19 cellular contexts compared by ENCODE assay signal in genomic region chr3:182349051-182349450, GRCh38.
"Had no signal": no experiment of that assay in that cellular context is flagged by ENCODE, and none has a peak within 500 bp of the region (broad histone marks: within the 10 kb centered on the region; RNA-seq: fewer than 3 reads in every experiment).

No MANE protein-coding gene starts in this region.

- H3K27ac ChIP-seq: epithelial cell of prostate, left lung, right atrium auricular region, thyroid gland, upper lobe of right lung had no signal

- H3K27me3 ChIP-seq: left lung, right atrium auricular region, thyroid gland, upper lobe of right lung had no signal

- H3K27me3 Mint-ChIP-seq: activated CD4-positive, alpha-beta memory T cell treated with anti-CD3 and anti-CD28 coated beads for 36 hours; activated naive CD8-positive, alpha-beta T cell treated with anti-CD3 and anti-CD28 coated beads, Interleukin-2, amount 50 U/mL, for 24 hours; natural killer cell treated with Interleukin-12 subunit alpha and Interleukin-12 subunit beta and Interleukin-15 and Interleukin-18, amount 100 ng/mL, for 72 hours; progenitor cell of endocrine pancreas had no signal

- H3K36me3 ChIP-seq: left lung, right atrium auricular region, thyroid gland, upper lobe of right lung had no signal

- DNase-seq: activated CD4-positive, alpha-beta memory T cell treated with anti-CD3 and anti-CD28 coated beads for 36 hours; activated CD4-positive, alpha-beta T cell treated with anti-CD3 and anti-CD28 coated beads for 48 hours; activated effector memory CD4-positive, alpha-beta T cell treated with anti-CD3 and anti-CD28 coated beads, Interleukin-2, amount 50 U/mL, for 16 hours; activated naive CD4-positive, alpha-beta T cell treated with anti-CD3 and anti-CD28 coated beads, Interleukin-2, amount 50 U/mL, for 16 hours; activated naive CD8-positive, alpha-beta T cell treated with anti-CD3 and anti-CD28 coated beads, Interleukin-2, amount 50 U/mL, for 24 hours; left lung; stimulated activated CD4-positive, alpha-beta T cell treated with anti-CD3 and anti-CD28 coated beads, Interleukin-4, amount 100 ng/mL, for 24 hours; stimulated activated naive CD4-positive, alpha-beta T cell treated with Interleukin-2 at 50 U/mL for 16 hours; substantia nigra; T-helper 2 cell; thyroid gland; upper lobe of right lung had no signal

- H3K4me1 ChIP-seq: left lung, right atrium auricular region, thyroid gland, upper lobe of right lung had no signal

- H3K4me3 ChIP-seq: left lung, lung, right atrium auricular region, thyroid gland, upper lobe of right lung had no signal

- ATAC-seq: activated naive CD8-positive, alpha-beta T cell treated with anti-CD3 and anti-CD28 coated beads, Interleukin-2, amount 50 U/mL, for 24 hours; left lung; natural killer cell treated with Interleukin-12 subunit alpha and Interleukin-12 subunit beta and Interleukin-15 and Interleukin-18, amount 100 ng/mL, for 72 hours; upper lobe of right lung had no signal

- FAIRE-seq: keratinocyte had no signal

- H3K27ac Mint-ChIP-seq: activated CD4-positive, alpha-beta memory T cell treated with anti-CD3 and anti-CD28 coated beads for 36 hours; activated naive CD8-positive, alpha-beta T cell treated with anti-CD3 and anti-CD28 coated beads, Interleukin-2, amount 50 U/mL, for 24 hours; brain; natural killer cell treated with Interleukin-12 subunit alpha and Interleukin-12 subunit beta and Interleukin-15 and Interleukin-18, amount 100 ng/mL, for 72 hours; progenitor cell of endocrine pancreas had no signal

- H3K9me3 ChIP-seq: left lung, thyroid gland, upper lobe of right lung had no signal

- H3K36me3 Mint-ChIP-seq: activated CD4-positive, alpha-beta memory T cell treated with anti-CD3 and anti-CD28 coated beads for 36 hours; brain; natural killer cell treated with Interleukin-12 subunit alpha and Interleukin-12 subunit beta and Interleukin-15 and Interleukin-18, amount 100 ng/mL, for 72 hours had no signal

- H3K4me3 Mint-ChIP-seq: activated CD4-positive, alpha-beta memory T cell treated with anti-CD3 and anti-CD28 coated beads for 36 hours; activated naive CD8-positive, alpha-beta T cell treated with anti-CD3 and anti-CD28 coated beads, Interleukin-2, amount 50 U/mL, for 24 hours; brain; natural killer cell treated with Interleukin-12 subunit alpha and Interleukin-12 subunit beta and Interleukin-15 and Interleukin-18, amount 100 ng/mL, for 72 hours had no signal

- H3K4me1 Mint-ChIP-seq: activated naive CD8-positive, alpha-beta T cell treated with anti-CD3 and anti-CD28 coated beads, Interleukin-2, amount 50 U/mL, for 24 hours; brain had no signal

- H3K9me3 Mint-ChIP-seq: activated CD4-positive, alpha-beta memory T cell treated with anti-CD3 and anti-CD28 coated beads for 36 hours; activated naive CD8-positive, alpha-beta T cell treated with anti-CD3 and anti-CD28 coated beads, Interleukin-2, amount 50 U/mL, for 24 hours; natural killer cell treated with Interleukin-12 subunit alpha and Interleukin-12 subunit beta and Interleukin-15 and Interleukin-18, amount 100 ng/mL, for 72 hours had no signal
